Comparison of ENCODE assay signal across 15 cellular contexts in genomic region chr1:155698382-155699038, GRCh38. TPM values are rescaled to one million over a fixed set of nuclear protein-coding genes. Genes with fewer than 3 reads are reported as not detected.
DNase-seq lines count a peak whose midpoint lies in the region; ATAC-seq and TF ChIP-seq lines count a peak whose summit lies in the region.
"Had no signal": no experiment of that assay in that cellular context is flagged by ENCODE, and none has a peak within 500 bp of the region (broad histone marks: within the 10 kb centered on the region; RNA-seq: fewer than 3 reads in every experiment).

No MANE protein-coding gene starts in this region.

- peaks cover 14% of the 10 kb centered on the region for H3K4me1 Mint-ChIP-seq in progenitor cell of endocrine pancreas (ENCODE audit: low read depth)

- H3K27me3 Mint-ChIP-seq in progenitor cell of endocrine pancreas, result no peaks in the 10 kb centered on the region
- H3K27me3 Mint-ChIP-seq: activated naive CD8-positive, alpha-beta T cell treated with anti-CD3 and anti-CD28 coated beads, Interleukin-2, amount 10 ng/mL, durations not matched to agents 7 days and 5 days had no signal

- H3K36me3 ChIP-seq in PC-3 (ENCODE audit: low read depth, low read length), result peaks cover 31% of the 10 kb centered on the region
- no peaks in the 10 kb centered on the region for H3K36me3 ChIP-seq in fibroblast of lung (ENCODE audit: control insufficient read depth, insufficient read depth, low read length)
- H3K36me3 ChIP-seq: prostate gland had no signal

- H3K4me2 ChIP-seq in PC-3 (ENCODE audit: low read length), result no peak overlapping the region
- H3K4me2 ChIP-seq in fibroblast of lung (ENCODE audit: extremely low read depth, insufficient read depth, low read length), result no peak overlapping the region

- H3F3A ChIP-seq in PC-3 (ENCODE audit: low read length, unreplicated experiment), result no peaks in the 10 kb centered on the region

- peak; percentile 65 for DNase-seq in EL
- DNase-seq in PC-3, result peak; percentile 40
- DNase-seq in fibroblast of lung (ENCODE audit: low read depth in 2 of 2), result peak; percentile 15 to 78
- no peak for DNase-seq in progenitor cell of endocrine pancreas (ENCODE audit: low spot score, unreplicated experiment)
- no peak for DNase-seq in stimulated activated CD4-positive, alpha-beta T cell treated with anti-CD3 and anti-CD28 coated beads, Interleukin-2, amount 100 ng/mL, for 48 hours
- no peak for DNase-seq in activated T-cell treated with anti-CD3 and anti-CD28 coated beads, Interleukin-2, amount 50 U/mL, for 48 hours
- DNase-seq in NOMO-1 treated with dmso at 0.1 percent for 144 hours (lab: John Stamatoyannopoulos, UW; ENCODE audit: unreplicated experiment), result no peak
- DNase-seq: activated naive CD8-positive, alpha-beta T cell treated with anti-CD3 and anti-CD28 coated beads, Interleukin-2, amount 10 ng/mL, durations not matched to agents 7 days and 5 days; Calu3; dorsolateral prefrontal cortex; midbrain; RPMI8226 had no signal

- no peak overlapping the region for H3K4me3 ChIP-seq in PC-3 (ENCODE audit: low read length)
- H3K4me3 ChIP-seq in fibroblast of lung (replicated peaks in 1 of 4; ENCODE audit: control extremely low read depth in 1 of 4, insufficient read depth in 1 of 4, low read depth in 3 of 4, low read length in 4 of 4), result no peak overlapping the region
- H3K4me3 ChIP-seq: dorsolateral prefrontal cortex, HAP-1, prostate gland had no signal

- H3K9me3 ChIP-seq in PC-3 (ENCODE audit: low read length) (no peaks in the 10 kb centered on the region), fibroblast of lung (ENCODE audit: control insufficient read depth, insufficient read depth, low read depth, low read length) (no peaks in the 10 kb centered on the region)
- H3K9me3 ChIP-seq: HAP-1, prostate gland had no signal

- peaks cover 88% of the 10 kb centered on the region for H3K79me2 ChIP-seq in PC-3 (ENCODE audit: low read length)
- H3K79me2 ChIP-seq in fibroblast of lung (ENCODE audit: control insufficient read depth, insufficient read depth, low read length), result peaks cover 62% of the 10 kb centered on the region

- H3K9ac ChIP-seq in PC-3 (ENCODE audit: low read length) (no peak overlapping the region), fibroblast of lung (ENCODE audit: insufficient read depth, low read length) (no peak overlapping the region)

- intact Hi-C loops in PC-3 (cut with micrococcal nuclease), result loop anchor here (1.0 kb wide), 1 partner anchor 159 kb away; the partner anchor contains the start of gene GON4L

- CTCF ChIA-PET in PC-3 (lab: Charles Lee), result interaction anchor here (0.6 kb wide), 1 partner anchor 1151 kb away, joined by 3 read pairs; no protein-coding TSS in a partner anchor

- H3K27me3 ChIP-seq in PC-3 (ENCODE audit: low read length) (no peaks in the 10 kb centered on the region), fibroblast of lung (ENCODE audit: control insufficient read depth, insufficient read depth, low read length) (no peaks in the 10 kb centered on the region)
- H3K27me3 ChIP-seq: dorsolateral prefrontal cortex had no signal

- H3K9me3 Mint-ChIP-seq in progenitor cell of endocrine pancreas (ENCODE audit: low read depth), result peaks cover 23% of the 10 kb centered on the region
- H3K9me3 Mint-ChIP-seq: activated naive CD8-positive, alpha-beta T cell treated with anti-CD3 and anti-CD28 coated beads, Interleukin-2, amount 10 ng/mL, durations not matched to agents 7 days and 5 days had no signal

- no peaks in the 10 kb centered on the region for H3K9me2 ChIP-seq in PC-3 (replicated peaks; ENCODE audit: low read length)

- H3K36me3 Mint-ChIP-seq in progenitor cell of endocrine pancreas (ENCODE audit: insufficient read depth), result peaks cover 27% of the 10 kb centered on the region

- H2AFZ ChIP-seq in PC-3 (ENCODE audit: low read length) (no peak overlapping the region), fibroblast of lung (ENCODE audit: low read length) (no peak overlapping the region)

- no peak overlapping the region for H3K27ac ChIP-seq in PC-3 (ENCODE audit: low read length)
- no peak overlapping the region for H3K27ac ChIP-seq in fibroblast of lung (ENCODE audit: insufficient read depth, low read length)
- H3K27ac ChIP-seq: prostate gland had no signal

- H4K20me1 ChIP-seq in PC-3 (ENCODE audit: low read length) (peaks cover 31% of the 10 kb centered on the region), fibroblast of lung (ENCODE audit: control insufficient read depth, extremely low read depth, insufficient read depth, low read length) (no peaks in the 10 kb centered on the region)

- H3K4me1 ChIP-seq in PC-3 (ENCODE audit: insufficient read depth, low read length) (peaks cover 10% of the 10 kb centered on the region; the same call in 1 of the 2 replicates), fibroblast of lung (ENCODE audit: control insufficient read depth, extremely low read depth, insufficient read depth, low read length) (no peaks in the 10 kb centered on the region)
- H3K4me1 ChIP-seq: HAP-1 had no signal

- BruUV-seq in PC-3 (replicated peaks; lab: Mats Ljungman, UMichigan), result no TSS peak

- H3K4me3 Mint-ChIP-seq in progenitor cell of endocrine pancreas (ENCODE audit: low read depth), result no peak overlapping the region
- H3K4me3 Mint-ChIP-seq: activated naive CD8-positive, alpha-beta T cell treated with anti-CD3 and anti-CD28 coated beads, Interleukin-2, amount 10 ng/mL, durations not matched to agents 7 days and 5 days had no signal

- ATAC-seq in PC-3 (peak; percentile 89), GM21717 (IDR thresholded peaks at IDR 0.05; ENCODE audit: unreplicated experiment) (no peak)

- peak overlapping the region; percentile 87 for H3K27ac Mint-ChIP-seq in progenitor cell of endocrine pancreas
- H3K27ac Mint-ChIP-seq: activated naive CD8-positive, alpha-beta T cell treated with anti-CD3 and anti-CD28 coated beads, Interleukin-2, amount 10 ng/mL, durations not matched to agents 7 days and 5 days had no signal

- TF ChIP-seq CTCF in PC-3 (conservative IDR thresholded peaks at IDR 0.05; ENCODE audit: low read depth, low read length), result no peak
- TF ChIP-seq CTCF in fibroblast of lung (conservative IDR thresholded peaks at IDR 0.05 in 1 of 2, IDR thresholded peaks at IDR 0.05 in 1 of 2; ENCODE audit: low read depth in 1 of 2, low read length in 2 of 2), result no peak
- TF ChIP-seq CTCF in progenitor cell of endocrine pancreas (IDR thresholded peaks at IDR 0.05; ENCODE audit: unreplicated experiment), result no peak

- POLR2A ChIA-PET in PC-3 (lab: Charles Lee; ENCODE audit: unreplicated experiment), result no interaction called here

RNA-seq across cellular contexts. Expression of gene DAP3, which starts 9.6 kb away (rescaled TPM):
- total RNA-seq in PC-3 (2014; rRNA removed), result 144 and 163 TPM in 2 replicates
- total RNA-seq in fibroblast of lung, result 53.7 and 54.2 TPM in 2 replicates
- 103 and 124 TPM in 2 replicates for polyA plus RNA-seq in fibroblast of lung
- 83.5 and 94.9 TPM in 2 replicates for polyA plus RNA-seq in fibroblast of lung (2012)
- 73.8 and 95.0 TPM in 2 replicates for polyA minus RNA-seq in fibroblast of lung (ENCODE audit: low replicate concordance)
- 121 and 126 TPM in 2 replicates for total RNA-seq in progenitor cell of endocrine pancreas

RNA-seq across cellular contexts. Expression of gene YY1AP1, which starts 9.9 kb away (rescaled TPM):
- total RNA-seq in PC-3 (2014; rRNA removed) (37.6 TPM in 2 replicates), fibroblast of lung (53.9 and 70.8 TPM in 2 replicates), progenitor cell of endocrine pancreas (54.6 and 56.2 TPM in 2 replicates)
- polyA plus RNA-seq in fibroblast of lung, result 86.4 and 87.6 TPM in 2 replicates
- polyA plus RNA-seq in fibroblast of lung (2012), result 32.3 and 33.2 TPM in 2 replicates
- 42.9 and 69.9 TPM in 2 replicates for polyA minus RNA-seq in fibroblast of lung (ENCODE audit: low replicate concordance)

Comparison
In these comparisons a context has a peak if more than half of its experiments do, and no peak if none do; other contexts are left out.
1. DNase-seq: peak in EL (single experiment), PC-3 (single experiment) and fibroblast of lung (2 of 2); none in progenitor cell of endocrine pancreas (single experiment), stimulated activated CD4-positive, alpha-beta T cell treated with anti-CD3 and anti-CD28 coated beads, Interleukin-2, amount 100 ng/mL, for 48 hours (0 of 2), activated T-cell treated with anti-CD3 and anti-CD28 coated beads, Interleukin-2, amount 50 U/mL, for 48 hours (0 of 2) and NOMO-1 treated with dmso at 0.1 percent for 144 hours (single experiment).